ENCODE assay signal across 19 cellular contexts in genomic region chr1:115423776-115424175, GRCh38.
"Had no signal": no experiment of that assay in that cellular context is flagged by ENCODE, and none has a peak within 500 bp of the region (broad histone marks: within the 10 kb centered on the region; RNA-seq: fewer than 3 reads in every experiment).

No MANE protein-coding gene starts in this region.

- H3K36me3 ChIP-seq: left lung, upper lobe of right lung had no signal

- H3K9me3 ChIP-seq: left lung, upper lobe of right lung had no signal

- ATAC-seq: activated CD8-positive, alpha-beta T cell treated with anti-CD3 and anti-CD28 coated beads for 36 hours; activated naive CD8-positive, alpha-beta T cell treated with anti-CD3 and anti-CD28 coated beads, Interleukin-2, amount 50 U/mL, for 24 hours; left lung; natural killer cell treated with Interleukin-12 subunit alpha and Interleukin-12 subunit beta and Interleukin-15 and Interleukin-18, amount 100 ng/mL, for 72 hours; stimulated activated naive B cell treated with anti-CD40 and anti-IgM and Interleukin-4, amounts not matched to agents 10 μg/mL and 1 μg/mL and 100 μg/mL, for 72 hours; T-cell; upper lobe of right lung had no signal

- H3K4me1 ChIP-seq: left lung, upper lobe of right lung had no signal

- H3K27ac Mint-ChIP-seq: activated CD4-positive, alpha-beta T cell treated with anti-CD3 and anti-CD28 coated beads, Interleukin-2, amount 10 ng/mL, durations not matched to agents 24 days and 14 days; activated CD8-positive, alpha-beta T cell treated with anti-CD3 and anti-CD28 coated beads for 36 hours; activated naive CD4-positive, alpha-beta T cell treated with anti-CD3 and anti-CD28 coated beads, Interleukin-2, amount 10 ng/mL, durations not matched to agents 7 days and 5 days; activated naive CD8-positive, alpha-beta T cell treated with anti-CD3 and anti-CD28 coated beads, Interleukin-2, amount 50 U/mL, for 24 hours; mesothelial cell of epicardium; natural killer cell treated with Interleukin-12 subunit alpha and Interleukin-12 subunit beta and Interleukin-15 and Interleukin-18, amount 100 ng/mL, for 72 hours; stimulated activated naive B cell treated with anti-CD40 and anti-IgM and Interleukin-4, amounts not matched to agents 10 μg/mL and 1 μg/mL and 100 μg/mL, for 72 hours; T-cell had no signal

- H3K4me3 ChIP-seq: left lung, upper lobe of right lung had no signal

- H3K4me3 Mint-ChIP-seq: activated CD4-positive, alpha-beta T cell treated with anti-CD3 and anti-CD28 coated beads, Interleukin-2, amount 10 ng/mL, durations not matched to agents 24 days and 14 days; activated CD8-positive, alpha-beta T cell treated with anti-CD3 and anti-CD28 coated beads for 36 hours; activated naive CD4-positive, alpha-beta T cell treated with anti-CD3 and anti-CD28 coated beads, Interleukin-2, amount 10 ng/mL, durations not matched to agents 7 days and 5 days; activated naive CD8-positive, alpha-beta T cell treated with anti-CD3 and anti-CD28 coated beads, Interleukin-2, amount 50 U/mL, for 24 hours; mesothelial cell of epicardium; natural killer cell treated with Interleukin-12 subunit alpha and Interleukin-12 subunit beta and Interleukin-15 and Interleukin-18, amount 100 ng/mL, for 72 hours; stimulated activated naive B cell treated with anti-CD40 and anti-IgM and Interleukin-4, amounts not matched to agents 10 μg/mL and 1 μg/mL and 100 μg/mL, for 72 hours; T-cell had no signal

- DNase-seq: activated CD4-positive, alpha-beta T cell treated with anti-CD3 and anti-CD28 coated beads, Interleukin-2, amount 10 ng/mL, durations not matched to agents 24 days and 14 days; activated CD4-positive, CD25-positive, alpha-beta regulatory T cell; activated CD8-positive, alpha-beta T cell treated with anti-CD3 and anti-CD28 coated beads for 36 hours; activated naive CD4-positive, alpha-beta T cell treated with anti-CD3 and anti-CD28 coated beads, Interleukin-2, amount 10 ng/mL, durations not matched to agents 7 days and 5 days; activated naive CD8-positive, alpha-beta T cell treated with anti-CD3 and anti-CD28 coated beads, Interleukin-2, amount 50 U/mL, for 24 hours; activated T-cell treated with anti-CD3 and anti-CD28 coated beads, Interleukin-2, amount 50 U/mL, for 1 hour; anterior cingulate cortex; effector CD4-positive, alpha-beta T cell; foreskin melanocyte; glutamatergic neuron; hippocampal formation; left lung; posterior cingulate gyrus; stimulated activated naive B cell treated with anti-CD40 and anti-IgM and Interleukin-4, amounts not matched to agents 10 μg/mL and 1 μg/mL and 100 μg/mL, for 72 hours; T-cell; T-helper 9 cell; upper lobe of right lung had no signal

- H3K27ac ChIP-seq: left lung, upper lobe of right lung had no signal

- H3K9me3 Mint-ChIP-seq: activated CD4-positive, alpha-beta T cell treated with anti-CD3 and anti-CD28 coated beads, Interleukin-2, amount 10 ng/mL, durations not matched to agents 24 days and 14 days; activated CD8-positive, alpha-beta T cell treated with anti-CD3 and anti-CD28 coated beads for 36 hours; activated naive CD4-positive, alpha-beta T cell treated with anti-CD3 and anti-CD28 coated beads, Interleukin-2, amount 10 ng/mL, durations not matched to agents 7 days and 5 days; natural killer cell treated with Interleukin-12 subunit alpha and Interleukin-12 subunit beta and Interleukin-15 and Interleukin-18, amount 100 ng/mL, for 72 hours; T-cell had no signal

- H3K27me3 Mint-ChIP-seq: stimulated activated naive B cell treated with anti-CD40 and anti-IgM and Interleukin-4, amounts not matched to agents 10 μg/mL and 1 μg/mL and 100 μg/mL, for 72 hours had no signal

- H3K27me3 ChIP-seq: upper lobe of right lung had no signal

- H3K4me1 Mint-ChIP-seq: activated naive CD4-positive, alpha-beta T cell treated with anti-CD3 and anti-CD28 coated beads, Interleukin-2, amount 10 ng/mL, durations not matched to agents 7 days and 5 days; T-cell had no signal

- H3K36me3 Mint-ChIP-seq: activated naive CD4-positive, alpha-beta T cell treated with anti-CD3 and anti-CD28 coated beads, Interleukin-2, amount 10 ng/mL, durations not matched to agents 7 days and 5 days; mesothelial cell of epicardium; natural killer cell treated with Interleukin-12 subunit alpha and Interleukin-12 subunit beta and Interleukin-15 and Interleukin-18, amount 100 ng/mL, for 72 hours; stimulated activated naive B cell treated with anti-CD40 and anti-IgM and Interleukin-4, amounts not matched to agents 10 μg/mL and 1 μg/mL and 100 μg/mL, for 72 hours; T-cell had no signal
